8 cellular contexts compared by ENCODE assay signal in genomic region chr17:80035937-80036714, GRCh38. TPM values are rescaled to one million over a fixed set of nuclear protein-coding genes. Genes with fewer than 3 reads are reported as not detected.
DNase-seq lines count a peak whose midpoint lies in the region; ATAC-seq and TF ChIP-seq lines count a peak whose summit lies in the region.

CCDC40 (plus strand) TSS chr17:80036642; CDS start chr17:80036663, 21 bp downstream.

- no peaks in the 10 kb centered on the region for H3K9me3 ChIP-seq in OCI-LY1 (ENCODE audit: low read length)

- H3K4me3 ChIP-seq in OCI-LY1 (ENCODE audit: low read depth, low read length, poor library complexity, severe bottlenecking): peak within 1 kb of the TSS; percentile 53

- H2AFZ ChIP-seq in OCI-LY1 (ENCODE audit: low read length): no peak within 1 kb of the TSS

- peaks cover 9% of the 10 kb centered on the region for H3K4me1 ChIP-seq in OCI-LY1 (ENCODE audit: insufficient read depth, low read length, severe bottlenecking)

- no peak for TF ChIP-seq POLR2A in erythroblast (IDR thresholded peaks at IDR 0.05; ENCODE audit: low read length)

- H3K27ac ChIP-seq in OCI-LY1 (ENCODE audit: low read depth, low read length, poor library complexity, severe bottlenecking): no peak within 1 kb of the TSS

- 0 out of 3 replicates have a peak, but pooled peaks have one; percentile 10 for TF ChIP-seq CTCF in GM12872 (IDR thresholded peaks at IDR 0.05; ENCODE audit: insufficient read depth, low read depth, low read length)
- 0 out of 2 replicates have a peak, but pooled peaks have one; percentile 17 for TF ChIP-seq CTCF in OCI-LY1 (IDR thresholded peaks at IDR 0.05; ENCODE audit: low read length)

- peak within 1 kb of the TSS; percentile 34; the same call in 1 of the 2 replicates for H3K9ac ChIP-seq in OCI-LY1 (ENCODE audit: low read length)

- no peaks in the 10 kb centered on the region for H3K79me2 ChIP-seq in OCI-LY1 (ENCODE audit: insufficient read depth, low read length)

- ATAC-seq in GM18858 (IDR thresholded peaks at IDR 0.05; ENCODE audit: unreplicated experiment): no peak

- peak within 1 kb of the TSS; percentile 63 for H3K4me2 ChIP-seq in OCI-LY1 (ENCODE audit: low read length)

- peaks cover 4% of the 10 kb centered on the region; the same call in 1 of the 2 replicates for H3K27me3 ChIP-seq in OCI-LY1 (ENCODE audit: insufficient read depth, low read length)

- peak; percentile 56 for DNase-seq in HT1080 (ENCODE audit: low read depth)
- DNase-seq in activated T-cell treated with anti-CD3 and anti-CD28 coated beads for 48 hours (ENCODE audit: low read depth): peak; percentile 66
- peak; percentile 71 to 74 for DNase-seq in erythroblast (lab: John Stamatoyannopoulos, UW)
- peak; percentile 79 for DNase-seq in mucosa of gallbladder (ENCODE audit: low spot score)
- DNase-seq in stimulated activated CD8-positive, alpha-beta memory T cell treated with anti-CD3 and anti-CD28 coated beads, Interleukin-4, amount 100 ng/mL, for 24 hours (ENCODE audit: low read depth): peak; percentile 65

- no peaks in the 10 kb centered on the region for H4K20me1 ChIP-seq in OCI-LY1 (ENCODE audit: insufficient read depth, low read length)

- no peaks in the 10 kb centered on the region for H3F3A ChIP-seq in OCI-LY1 (ENCODE audit: insufficient read depth, low read length)

- no peaks in the 10 kb centered on the region for H3K36me3 ChIP-seq in OCI-LY1 (ENCODE audit: insufficient read depth, low read length)

- no peaks in the 10 kb centered on the region for H3K9me2 ChIP-seq in OCI-LY1 (ENCODE audit: low read depth, low read length)

RNA-seq across cellular contexts. Expression of gene CCDC40, which starts in this region (rescaled TPM):
- 0.27 and 2.0 TPM in 2 replicates for total RNA-seq in HT1080 (2014; rRNA removed; shearing (Covaris generic))
- polyA plus RNA-seq in HT1080 (2015; cell fraction: cytosol; rRNA removed): 2.1 and 2.4 TPM in 2 replicates
- polyA plus RNA-seq in HT1080 (2015; cell fraction: nucleus; rRNA removed): 2.0 and 6.1 TPM in 2 replicates
- 13.5 TPM for total RNA-seq in mucosa of gallbladder
